Comparison of ENCODE assay signal across 1 cellular context in genomic region chr14:31484754-31485153, GRCh38.
TF ChIP-seq lines count a peak whose summit lies in the region.

No MANE protein-coding gene starts in this region.

TF ChIP-seq in GM12878, 131 proteins besides CTCF, POLR2A, EP300 and RAD21 (continued from another document):
- no peak for TF ChIP-seq E4F1 (IDR thresholded peaks at IDR 0.05; ENCODE audit: borderline replicate concordance, partially characterized antibody)
- no peak for TF ChIP-seq CREM (IDR thresholded peaks at IDR 0.05; ENCODE audit: low read depth)
